ENCODE assay signal across 20 cellular contexts in genomic region chr14:87260460-87260859, GRCh38.
DNase-seq lines count a peak whose midpoint lies in the region; ATAC-seq and TF ChIP-seq lines count a peak whose summit lies in the region.
"Had no signal": no experiment of that assay in that cellular context is flagged by ENCODE, and none has a peak within 500 bp of the region (broad histone marks: within the 10 kb centered on the region; RNA-seq: fewer than 3 reads in every experiment).

No MANE protein-coding gene starts in this region.

- WGBS in spleen, 5 donors, result 55 to 81% (median 68%) methylated on average over 3 of the region's 3 CpGs

- H3K9ac ChIP-seq in iPS-18a (ENCODE audit: low read length), result no peak overlapping the region
- H3K9ac ChIP-seq: BLaER1 had no signal

- H3K9me3 ChIP-seq in iPS-18a (ENCODE audit: control insufficient read depth, low read depth, low read length) (no peaks in the 10 kb centered on the region), spleen (peaks cover 0 to 35% (median 7%) of the 10 kb centered on the region in 8 donors)
- H3K9me3 ChIP-seq: BLaER1, HAP-1, MG63 had no signal

- TF ChIP-seq POLR2A in spleen (IDR thresholded peaks at IDR 0.05), result no peak

- intact Hi-C loops in spleen (cut with DNase I; ENCODE audit: low total_unique reads), result no loop called here

- no peak overlapping the region for H3K27ac ChIP-seq in iPS-18a (ENCODE audit: low read length)
- no peak overlapping the region for H3K27ac ChIP-seq in spleen
- H3K27ac ChIP-seq: BLaER1, HL-60 had no signal

- H3K27me3 ChIP-seq in iPS-18a (ENCODE audit: control insufficient read depth, insufficient read depth, low read length) (no peaks in the 10 kb centered on the region), spleen (replicated peaks in 1 of 7) (no peaks in the 10 kb centered on the region)
- H3K27me3 ChIP-seq: BLaER1, MG63 had no signal

- TF ChIP-seq CTCF in spleen (IDR thresholded peaks at IDR 0.05 in 8 of 11, conservative IDR thresholded peaks at IDR 0.05 in 3 of 11), result no peak

- H3K36me3 ChIP-seq in iPS-18a (ENCODE audit: control insufficient read depth, low read depth, low read length) (no peaks in the 10 kb centered on the region), spleen (no peaks in the 10 kb centered on the region)
- H3K36me3 ChIP-seq: BLaER1, HAP-1, MG63 had no signal

- H3K4me1 ChIP-seq in iPS-18a (ENCODE audit: control insufficient read depth, low read depth, low read length) (peaks cover 23% of the 10 kb centered on the region), spleen (no peaks in the 10 kb centered on the region)
- H3K4me1 ChIP-seq: BLaER1, HAP-1 had no signal

- DNase-seq in COR-L47 (lab: John Stamatoyannopoulos, UW) (peak; percentile 71), NCI-H146 (lab: John Stamatoyannopoulos, UW) (peak; percentile 88), NCI-H69 (lab: John Stamatoyannopoulos, UW) (peak; percentile 96), NCI-H187 (lab: John Stamatoyannopoulos, UW) (no peak), spleen (no peak)
- DNase-seq: Calu3; CD4-positive, alpha-beta memory T cell; DMS53; Kasumi-1; MG63; NCI-H1048; NCI-H1694 treated with DMSO at 0.1 percent for 48 hours; NCI-H2171 treated with DMSO at 0.1 percent for 48 hours; NCI-H510A had no signal

- ATAC-seq in GM21381 (IDR thresholded peaks at IDR 0.05; ENCODE audit: unreplicated experiment) (no peak), GM21619 (IDR thresholded peaks at IDR 0.05; ENCODE audit: unreplicated experiment) (no peak)

- peak overlapping the region; percentile 1 for H3K4me3 ChIP-seq in iPS-18a (ENCODE audit: low read length)
- H3K4me3 ChIP-seq in spleen, result no peak overlapping the region
- H3K4me3 ChIP-seq: BLaER1, HAP-1, MG63 had no signal

Comparison
In these comparisons a context has a peak if more than half of its experiments do, and no peak if none do; other contexts are left out.
1. DNase-seq: peak in COR-L47 (single experiment), NCI-H146 (single experiment) and NCI-H69 (single experiment); none in NCI-H187 (0 of 2) and spleen (single experiment).